29 cellular contexts compared by ENCODE assay signal in genomic region chr4:77996076-77996475, GRCh38.
"Had no signal": no experiment of that assay in that cellular context is flagged by ENCODE, and none has a peak within 500 bp of the region (broad histone marks: within the 10 kb centered on the region; RNA-seq: fewer than 3 reads in every experiment).

No MANE protein-coding gene starts in this region.

- H3K27me3 ChIP-seq: stomach, testis, thyroid gland, tibial artery, tibial nerve, transverse colon, upper lobe of left lung, upper lobe of right lung, uterus, vagina had no signal

- H3K4me1 ChIP-seq: stomach, testis, thyroid gland, tibial artery, transverse colon, upper lobe of left lung, upper lobe of right lung, uterus, vagina had no signal

- FAIRE-seq: urothelium cell line had no signal

- H3K27ac Mint-ChIP-seq: stimulated activated effector memory CD8-positive, alpha-beta T cell treated with anti-CD3 and anti-CD28 coated beads, Interleukin-12 subunit alpha, Interleukin-12 subunit beta, amount 100 ng/mL, for 72 hours; stimulated activated memory B cell treated with anti-CD40 and anti-IgM and Interleukin-4, amounts not matched to agents 10 μg/mL and 1 μg/mL and 100 μg/mL, for 72 hours; stimulated activated naive B cell treated with anti-CD40 and anti-IgM and Interleukin-4, amounts not matched to agents 10 μg/mL and 1 μg/mL and 100 μg/mL, for 72 hours; stimulated activated naive CD8-positive, alpha-beta T cell treated with anti-CD3 and anti-CD28 coated beads, Interleukin-15, amount 100 ng/mL, for 72 hours; stimulated activated naive CD8-positive, alpha-beta T cell treated with anti-CD3 and anti-CD28 coated beads, Interleukin-15, Interleukin-2, amounts not matched to agents 100 ng/mL and 50 ng/mL, for 24 hours; type B pancreatic cell had no signal

- H3K4me3 Mint-ChIP-seq: stimulated activated effector memory CD8-positive, alpha-beta T cell treated with anti-CD3 and anti-CD28 coated beads, Interleukin-12 subunit alpha, Interleukin-12 subunit beta, amount 100 ng/mL, for 72 hours; stimulated activated memory B cell treated with anti-CD40 and anti-IgM and Interleukin-4, amounts not matched to agents 10 μg/mL and 1 μg/mL and 100 μg/mL, for 72 hours; stimulated activated naive B cell treated with anti-CD40 and anti-IgM and Interleukin-4, amounts not matched to agents 10 μg/mL and 1 μg/mL and 100 μg/mL, for 72 hours; stimulated activated naive CD8-positive, alpha-beta T cell treated with anti-CD3 and anti-CD28 coated beads, Interleukin-15, amount 100 ng/mL, for 72 hours; stimulated activated naive CD8-positive, alpha-beta T cell treated with anti-CD3 and anti-CD28 coated beads, Interleukin-15, Interleukin-2, amounts not matched to agents 100 ng/mL and 50 ng/mL, for 24 hours; type B pancreatic cell had no signal

- ATAC-seq: stimulated activated effector memory CD8-positive, alpha-beta T cell treated with anti-CD3 and anti-CD28 coated beads, Interleukin-12 subunit alpha, Interleukin-12 subunit beta, amount 100 ng/mL, for 72 hours; stimulated activated memory B cell treated with anti-CD40 and anti-IgM and Interleukin-4, amounts not matched to agents 10 μg/mL and 1 μg/mL and 100 μg/mL, for 72 hours; stimulated activated naive B cell treated with anti-CD40 and anti-IgM and Interleukin-4, amounts not matched to agents 10 μg/mL and 1 μg/mL and 100 μg/mL, for 72 hours; stimulated activated naive CD8-positive, alpha-beta T cell treated with anti-CD3 and anti-CD28 coated beads, Interleukin-15, amount 100 ng/mL, for 72 hours; stimulated activated naive CD8-positive, alpha-beta T cell treated with anti-CD3 and anti-CD28 coated beads, Interleukin-15, Interleukin-2, amounts not matched to agents 100 U/mL and 50 U/mL, for 24 hours; upper lobe of right lung had no signal

- H3K27ac ChIP-seq: stomach, suprapubic skin, testis, thoracic aorta, thyroid gland, tibial artery, tibial nerve, transverse colon, upper lobe of left lung, upper lobe of right lung, uterus, vagina had no signal

- H3K9me3 Mint-ChIP-seq: stimulated activated effector memory CD8-positive, alpha-beta T cell treated with anti-CD3 and anti-CD28 coated beads, Interleukin-12 subunit alpha, Interleukin-12 subunit beta, amount 100 ng/mL, for 72 hours; stimulated activated memory B cell treated with anti-CD40 and anti-IgM and Interleukin-4, amounts not matched to agents 10 μg/mL and 1 μg/mL and 100 μg/mL, for 72 hours; stimulated activated naive B cell treated with anti-CD40 and anti-IgM and Interleukin-4, amounts not matched to agents 10 μg/mL and 1 μg/mL and 100 μg/mL, for 72 hours; stimulated activated naive CD8-positive, alpha-beta T cell treated with anti-CD3 and anti-CD28 coated beads, Interleukin-15, amount 100 ng/mL, for 72 hours; stimulated activated naive CD8-positive, alpha-beta T cell treated with anti-CD3 and anti-CD28 coated beads, Interleukin-15, Interleukin-2, amounts not matched to agents 100 ng/mL and 50 ng/mL, for 24 hours; type B pancreatic cell had no signal

- H3K36me3 Mint-ChIP-seq: stimulated activated effector memory CD8-positive, alpha-beta T cell treated with anti-CD3 and anti-CD28 coated beads, Interleukin-12 subunit alpha, Interleukin-12 subunit beta, amount 100 ng/mL, for 72 hours; stimulated activated memory B cell treated with anti-CD40 and anti-IgM and Interleukin-4, amounts not matched to agents 10 μg/mL and 1 μg/mL and 100 μg/mL, for 72 hours; stimulated activated naive B cell treated with anti-CD40 and anti-IgM and Interleukin-4, amounts not matched to agents 10 μg/mL and 1 μg/mL and 100 μg/mL, for 72 hours; type B pancreatic cell had no signal

- H3K36me3 ChIP-seq: stomach, suprapubic skin, thoracic aorta, thyroid gland, tibial artery, tibial nerve, transverse colon, upper lobe of left lung, upper lobe of right lung, uterus, vagina had no signal

- H3K9me3 ChIP-seq: stomach, suprapubic skin, testis, thoracic aorta, thyroid gland, tibial artery, tibial nerve, transverse colon, upper lobe of left lung, upper lobe of right lung, uterus, vagina had no signal

- H3K27me3 Mint-ChIP-seq: stimulated activated naive CD8-positive, alpha-beta T cell treated with anti-CD3 and anti-CD28 coated beads, Interleukin-15, amount 100 ng/mL, for 72 hours; type B pancreatic cell had no signal

- H3K4me1 Mint-ChIP-seq: stimulated activated effector memory CD8-positive, alpha-beta T cell treated with anti-CD3 and anti-CD28 coated beads, Interleukin-12 subunit alpha, Interleukin-12 subunit beta, amount 100 ng/mL, for 72 hours; stimulated activated memory B cell treated with anti-CD40 and anti-IgM and Interleukin-4, amounts not matched to agents 10 μg/mL and 1 μg/mL and 100 μg/mL, for 72 hours; stimulated activated naive CD8-positive, alpha-beta T cell treated with anti-CD3 and anti-CD28 coated beads, Interleukin-15, amount 100 ng/mL, for 72 hours had no signal

- H3K4me3 ChIP-seq: stomach, suprapubic skin, testis, thoracic aorta, thyroid gland, tibial artery, tibial nerve, transverse colon, upper lobe of left lung, upper lobe of right lung, uterus, vagina had no signal

- DNase-seq: stimulated activated CD4-positive, alpha-beta T cell treated with anti-CD3 and anti-CD28 coated beads, Interleukin-2, amount 100 ng/mL, for 48 hours; stimulated activated CD4-positive, alpha-beta T cell treated with anti-CD3 and anti-CD28 coated beads, Interleukin-4, amount 100 ng/mL, for 1 hour; stimulated activated CD4-positive, alpha-beta T cell treated with anti-CD3 and anti-CD28 coated beads, Interleukin-4, amount 100 ng/mL, for 24 hours; stimulated activated CD4-positive, alpha-beta T cell treated with anti-CD3 and anti-CD28 coated beads, Interleukin-4, amount 100 ng/mL, for 4 hours; stimulated activated CD8-positive, alpha-beta memory T cell treated with anti-CD3 and anti-CD28 coated beads, Interleukin-4, amount 100 ng/mL, for 48 hours; stimulated activated naive B cell treated with anti-CD40 and anti-IgM and Interleukin-4, amounts not matched to agents 10 μg/mL and 1 μg/mL and 100 μg/mL, for 72 hours; stimulated activated naive CD4-positive, alpha-beta T cell; stimulated activated naive CD4-positive, alpha-beta T cell treated with Interleukin-2 at 50 U/mL for 16 hours; stimulated activated naive CD8-positive, alpha-beta T cell treated with anti-CD3 and anti-CD28 coated beads, Interleukin-15, amount 100 ng/mL, for 72 hours; stimulated activated naive CD8-positive, alpha-beta T cell treated with anti-CD3 and anti-CD28 coated beads, Interleukin-15, Interleukin-2, amounts not matched to agents 100 U/mL and 50 U/mL, for 24 hours; stomach; substantia nigra; testis; thyroid gland; tibial artery; transverse colon; trophoblast cell; upper lobe of left lung; upper lobe of right lung; uterus had no signal
